In genomic region chr6:57983603-57984002, GRCh38 we compare ENCODE assay signal across 7 cellular contexts.
A peak's percentile ranks its signal among the peaks of the same experiment; 100 is the strongest.
DNase-seq lines count a peak whose midpoint lies in the region; ATAC-seq and TF ChIP-seq lines count a peak whose summit lies in the region.
"Not testable (repeated sequence)": the region's sequence is repeated elsewhere in the genome, so short reads cannot be mapped to it uniquely, and the experiment has no call there.

No MANE protein-coding gene starts in this region.

- H3K27ac ChIP-seq in SJCRH30 (peak overlapping the region; percentile 88), heart right ventricle (peak overlapping the region in 3 of 10 donors; percentile 17 to 64 (median 35))

- H3K4me1 ChIP-seq in SJCRH30 (peaks cover 25% of the 10 kb centered on the region), heart right ventricle (peaks cover 0 to 14% (median 0%) of the 10 kb centered on the region in 9 donors)

- not testable (repeated sequence) for TF ChIP-seq CTCF in choroid plexus epithelial cell (conservative IDR thresholded peaks at IDR 0.05; ENCODE audit: low read depth, low read length); heart right ventricle (IDR thresholded peaks at IDR 0.05)

- intact Hi-C loops in heart right ventricle (cut with DNase I), result not testable (repeated sequence)

- not testable (repeated sequence) for H3K27me3 ChIP-seq in SJCRH30, heart right ventricle

- H3K9me3 ChIP-seq in SJCRH30 (replicated peaks); heart right ventricle: not testable (repeated sequence)

- H3K36me3 ChIP-seq in SJCRH30, heart right ventricle: not testable (repeated sequence)

- ATAC-seq in heart right ventricle, result peak in 5 of 8 donors; percentile 48 to 84 (median 61)

- WGBS in heart right ventricle, 2 donors, result 15 to 33% methylated on average over 1 of the region's 1 CpG

- H3K4me3 ChIP-seq in SJCRH30; choroid plexus epithelial cell (ENCODE audit: low read depth, low read length); heart right ventricle: not testable (repeated sequence)

- DNase-seq in AG20443 (ENCODE audit: low spot score), result peak; percentile 7
- peak; percentile 9 for DNase-seq in GM03348 (ENCODE audit: low spot score)
- peak; percentile 86 for DNase-seq in LHCN-M2 (ENCODE audit: low read depth)
- DNase-seq in SJCRH30, result peak; percentile 20 to 42
- DNase-seq in choroid plexus epithelial cell (ENCODE audit: low read depth), result peak; percentile 12
- not testable (repeated sequence) for DNase-seq in heart right ventricle
- peak; percentile 82 for DNase-seq in myocyte (ENCODE audit: low read depth)
